ENCODE assay signal across 15 cellular contexts in the genomic region with DNA sequence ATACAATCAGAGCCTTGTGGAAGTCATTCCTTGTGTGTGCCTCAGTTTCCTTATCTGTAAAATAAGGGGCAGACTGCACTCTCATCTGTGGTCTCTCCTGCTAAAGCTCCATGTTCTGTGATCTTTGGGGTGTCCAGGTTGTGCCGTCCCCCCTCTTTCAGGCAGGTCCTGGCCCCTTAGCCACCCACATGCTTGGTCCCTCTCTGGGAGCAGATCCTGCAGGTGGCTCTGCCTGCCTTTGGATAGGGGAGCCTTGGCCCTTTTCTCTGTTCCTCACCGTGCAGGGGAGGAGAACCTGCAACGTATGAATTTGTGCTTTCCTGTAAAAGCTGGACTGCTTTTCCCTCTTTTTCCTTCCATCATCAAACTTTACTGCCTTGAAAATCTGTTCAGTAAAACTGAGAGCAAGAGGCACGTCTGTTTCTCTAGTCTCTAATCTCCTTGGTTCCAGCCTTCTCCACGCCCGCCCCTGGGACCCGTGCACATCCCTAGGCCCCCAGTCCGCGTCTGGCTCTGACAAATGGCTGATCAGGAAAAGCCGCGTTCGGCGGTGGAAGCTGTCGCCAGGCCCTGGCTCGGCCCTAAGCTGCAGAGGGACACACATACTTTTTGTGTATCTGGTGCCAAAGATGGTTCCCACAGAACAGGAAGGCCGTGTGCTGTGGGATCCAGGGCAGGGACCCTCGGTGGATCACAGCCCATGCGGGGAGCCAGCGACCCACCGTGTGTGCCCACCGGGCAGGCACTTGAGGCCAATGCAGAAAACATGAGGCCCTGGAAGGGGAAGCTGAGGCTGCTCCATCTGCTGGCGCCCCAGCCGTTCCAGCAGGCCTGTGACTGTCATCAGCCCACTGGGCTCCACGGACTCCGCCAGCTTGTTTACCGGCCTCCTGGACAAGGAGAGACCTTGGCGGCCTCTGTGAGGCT. TPM values are rescaled to one million over a fixed set of nuclear protein-coding genes. Genes with fewer than 3 reads are reported as not detected.
DNase-seq lines count a peak whose midpoint lies in the region; ATAC-seq and TF ChIP-seq lines count a peak whose summit lies in the region.
"Had no signal": no experiment of that assay in that cellular context is flagged by ENCODE, and none has a peak within 500 bp of the region (broad histone marks: within the 10 kb centered on the region; RNA-seq: fewer than 3 reads in every experiment).

No MANE protein-coding gene starts in this region.

- H3K4me1 Mint-ChIP-seq in neural progenitor cell = peaks cover 3% of the 10 kb centered on the region
- H3K4me1 Mint-ChIP-seq in Caco-2 (ENCODE audit: low read depth, unreplicated experiment) = peaks cover 7% of the 10 kb centered on the region

- no peak overlapping the region for H3K27ac Mint-ChIP-seq in neural progenitor cell
- H3K27ac Mint-ChIP-seq in Caco-2 (ENCODE audit: unreplicated experiment) = no peak overlapping the region
- H3K27ac Mint-ChIP-seq: activated T-helper 1 cell treated with anti-CD3 and anti-CD28 coated beads, Interleukin-12 subunit alpha, Interleukin-12 subunit beta, Interleukin-2, Interleukin-4 antibody, amounts not matched to agents 30 ng/mL and 10 ng/mL and 1 ng/mL, durations not matched to agents 14 hours and 24 hours and 36 hours; effector memory CD8-positive, alpha-beta T cell had no signal

- no peaks in the 10 kb centered on the region for H3K4me1 ChIP-seq in neural progenitor cell
- peaks cover 22% of the 10 kb centered on the region for H3K4me1 ChIP-seq in Caco-2
- H3K4me1 ChIP-seq: gastrocnemius medialis had no signal

- intact Hi-C loops in cardiac septum (cut with DNase I) = no loop called here
- intact Hi-C loops in Caco-2 (cut with micrococcal nuclease; ENCODE audit: unreplicated experiment) = no loop called here

- H3K9ac ChIP-seq in neural progenitor cell = no peak overlapping the region

- H3K9me3 ChIP-seq in neural progenitor cell (ENCODE audit: low read depth) (no peaks in the 10 kb centered on the region), Caco-2 (peaks cover 5% of the 10 kb centered on the region)
- H3K9me3 ChIP-seq: gastrocnemius medialis had no signal

- H4K20me1 ChIP-seq in neural progenitor cell (ENCODE audit: low read depth) = no peaks in the 10 kb centered on the region

- no peaks in the 10 kb centered on the region for H3K79me2 ChIP-seq in neural progenitor cell (ENCODE audit: low read depth)

- H3F3A ChIP-seq in neural progenitor cell (ENCODE audit: low read depth) = peaks cover 22% of the 10 kb centered on the region

- H3K4me2 ChIP-seq in neural progenitor cell = no peak overlapping the region

- no peak for ATAC-seq in GM18861 (IDR thresholded peaks at IDR 0.05; ENCODE audit: unreplicated experiment)
- ATAC-seq in stimulated activated naive CD8-positive, alpha-beta T cell treated with anti-CD3 and anti-CD28 coated beads, Interleukin-15, Interleukin-2, amounts not matched to agents 100 U/mL and 50 U/mL, for 24 hours = no peak
- no peak for ATAC-seq in HG02885 (IDR thresholded peaks at IDR 0.05; ENCODE audit: poor library complexity, unreplicated experiment)
- ATAC-seq: effector memory CD8-positive, alpha-beta T cell had no signal

- BruUV-seq in Caco-2 (replicated peaks; lab: Mats Ljungman, UMichigan) = no TSS peak

- POLR2A ChIA-PET in Caco-2 (lab: Charles Lee) = no interaction called here

- CTCF ChIA-PET in Caco-2 (lab: Charles Lee) = no interaction called here

- H3K4me3 ChIP-seq in neural progenitor cell = no peak overlapping the region
- no peak overlapping the region for H3K4me3 ChIP-seq in Caco-2 (ENCODE audit: low read depth, low read length)
- H3K4me3 ChIP-seq: gastrocnemius medialis had no signal

- H3K36me3 Mint-ChIP-seq in neural progenitor cell (no peaks in the 10 kb centered on the region), Caco-2 (ENCODE audit: insufficient read depth, unreplicated experiment) (no peaks in the 10 kb centered on the region)

- DNase-seq in ELF-1 (ENCODE audit: low read depth, low spot score) (peak; percentile 53), M059J (ENCODE audit: low read depth) (peak; percentile 40), cardiac septum (ENCODE audit: low spot score) (peak; percentile 73), neural progenitor cell (ENCODE audit: low spot score) (peak; percentile 28), Caco-2 (no peak)
- DNase-seq in stimulated activated naive CD8-positive, alpha-beta T cell treated with anti-CD3 and anti-CD28 coated beads, Interleukin-15, Interleukin-2, amounts not matched to agents 100 U/mL and 50 U/mL, for 24 hours = no peak
- DNase-seq: activated CD4-positive, CD25-positive, alpha-beta regulatory T cell treated with anti-CD3 and anti-CD28 coated beads, Interleukin-2, amount 50 U/mL, for 72 hours; effector memory CD8-positive, alpha-beta T cell; gastrocnemius medialis; NCI-H187 treated with DMSO at 0.1 percent for 48 hours had no signal

- H3K9me3 Mint-ChIP-seq in neural progenitor cell = peaks cover 2% of the 10 kb centered on the region
- H3K9me3 Mint-ChIP-seq in Caco-2 (ENCODE audit: unreplicated experiment) = no peaks in the 10 kb centered on the region
- H3K9me3 Mint-ChIP-seq: effector memory CD8-positive, alpha-beta T cell; nephron had no signal

- H3K27me3 ChIP-seq in neural progenitor cell (no peaks in the 10 kb centered on the region), Caco-2 (replicated peaks; ENCODE audit: control insufficient read depth, insufficient read depth, low read length) (no peaks in the 10 kb centered on the region)

- TF ChIP-seq CTCF in neural progenitor cell (IDR thresholded peaks at IDR 0.05) = no peak
- TF ChIP-seq CTCF in Caco-2 (IDR thresholded peaks at IDR 0.05; ENCODE audit: insufficient read depth in 1 of 2, low read depth in 1 of 2, low read length in 1 of 2, severe bottlenecking in 1 of 2, unreplicated experiment in 1 of 2) = no peak

- peak overlapping the region; percentile 19 for H2AFZ ChIP-seq in neural progenitor cell (replicated peaks)

- no peak overlapping the region for H3K27ac ChIP-seq in neural progenitor cell
- H3K27ac ChIP-seq: C4-2B had no signal

- H3K4me3 Mint-ChIP-seq in neural progenitor cell (no peak overlapping the region), Caco-2 (ENCODE audit: unreplicated experiment) (no peak overlapping the region)
- H3K4me3 Mint-ChIP-seq: activated T-helper 1 cell treated with anti-CD3 and anti-CD28 coated beads, Interleukin-12 subunit alpha, Interleukin-12 subunit beta, Interleukin-2, Interleukin-4 antibody, amounts not matched to agents 30 ng/mL and 10 ng/mL and 1 ng/mL, durations not matched to agents 14 hours and 24 hours and 36 hours; effector memory CD8-positive, alpha-beta T cell; nephron had no signal

- H3K27me3 Mint-ChIP-seq in neural progenitor cell (ENCODE audit: insufficient read depth, low read depth) (peaks cover 2% of the 10 kb centered on the region), Caco-2 (ENCODE audit: insufficient read depth, unreplicated experiment) (no peaks in the 10 kb centered on the region)

- H3K36me3 ChIP-seq in neural progenitor cell = no peaks in the 10 kb centered on the region
- no peaks in the 10 kb centered on the region for H3K36me3 ChIP-seq in Caco-2 (ENCODE audit: control insufficient read depth, insufficient read depth, low read length)
- H3K36me3 ChIP-seq: gastrocnemius medialis had no signal

RNA-seq across cellular contexts. Expression of gene COL5A1, which starts 43.4 kb away (rescaled TPM):
- total RNA-seq in M059J (2014; rRNA removed; shearing (Covaris generic)) = 164 and 277 TPM in 2 replicates
- total RNA-seq in cardiac septum = 21.6 TPM
- 6.1 and 14.2 TPM in 2 replicates for total RNA-seq in neural progenitor cell (ENCODE audit: low replicate concordance)
- total RNA-seq in Caco-2 (2022) = 4.8 and 5.7 TPM in 2 replicates
- total RNA-seq: activated T-helper 1 cell treated with anti-CD3 and anti-CD28 coated beads, Interleukin-12 subunit alpha, Interleukin-12 subunit beta, Interleukin-2, Interleukin-4 antibody, amounts not matched to agents 30 ng/mL and 10 ng/mL and 1 ng/mL, durations not matched to agents 14 hours and 24 hours and 36 hours had no signal

Comparison
In these comparisons a context has a peak if more than half of its experiments do, and no peak if none do; other contexts are left out.
1. DNase-seq: peak in ELF-1 (single experiment), M059J (single experiment), cardiac septum (single experiment) and neural progenitor cell (single experiment); none in Caco-2 (0 of 2) and stimulated activated naive CD8-positive, alpha-beta T cell treated with anti-CD3 and anti-CD28 coated beads, Interleukin-15, Interleukin-2, amounts not matched to agents 100 U/mL and 50 U/mL, for 24 hours (single experiment).